8 cellular contexts compared by ENCODE assay signal in genomic region chr16:22195695-22196558, GRCh38. TPM values are rescaled to one million over a fixed set of nuclear protein-coding genes. Genes with fewer than 3 reads are reported as not detected.
DNase-seq lines count a peak whose midpoint lies in the region; ATAC-seq and TF ChIP-seq lines count a peak whose summit lies in the region.

No MANE protein-coding gene starts in this region.

- peak overlapping the region; percentile 59 for H3K9ac ChIP-seq in smooth muscle cell (ENCODE audit: low read depth)

- peak overlapping the region; percentile 68 for H2AFZ ChIP-seq in smooth muscle cell (ENCODE audit: low read depth)

- no peaks in the 10 kb centered on the region for H3K9me3 ChIP-seq in smooth muscle cell (replicated peaks; ENCODE audit: low read depth)

- peaks cover 14% of the 10 kb centered on the region for H3K4me1 ChIP-seq in smooth muscle cell (ENCODE audit: low read depth)

- peaks cover 17% of the 10 kb centered on the region for H3F3A ChIP-seq in smooth muscle cell (ENCODE audit: low read depth)

- H3K79me2 ChIP-seq in smooth muscle cell (ENCODE audit: low read depth) = no peaks in the 10 kb centered on the region

- H3K4me3 ChIP-seq in cardiac fibroblast (replicated peaks in 1 of 2; ENCODE audit: low read depth in 2 of 2, low read length in 2 of 2) = peak overlapping the region; percentile 53 to 58
- peak overlapping the region; percentile 82 for H3K4me3 ChIP-seq in smooth muscle cell

- peak; percentile 89 for DNase-seq in EL
- DNase-seq in NCI-H345 treated with DMSO at 0.1 percent for 48 hours (lab: John Stamatoyannopoulos, UW; ENCODE audit: unreplicated experiment) = peak; percentile 70
- peak; percentile 65 to 88 (median 80) for DNase-seq in activated CD4-positive, CD25-positive, alpha-beta regulatory T cell (lab: John Stamatoyannopoulos, UW)
- peak; percentile 93 for DNase-seq in cardiac fibroblast (ENCODE audit: low read depth in 2 of 2)
- DNase-seq in iris pigment epithelial cell (ENCODE audit: low read depth) = peak; percentile 84
- DNase-seq in smooth muscle cell (lab: John Stamatoyannopoulos, UW; ENCODE audit: unreplicated experiment) = peak; percentile 84

- no peaks in the 10 kb centered on the region for H3K27me3 ChIP-seq in smooth muscle cell (ENCODE audit: low read depth)

- peak overlapping the region; percentile 83 for H3K4me2 ChIP-seq in smooth muscle cell

- ATAC-seq in HG03060 (IDR thresholded peaks at IDR 0.05; ENCODE audit: low read depth, unreplicated experiment) = peak; percentile 25
- no peak for ATAC-seq in GM21576 (IDR thresholded peaks at IDR 0.05; ENCODE audit: unreplicated experiment)

- H3K36me3 ChIP-seq in smooth muscle cell (ENCODE audit: low read depth) = no peaks in the 10 kb centered on the region

- 9% methylated on average over 39 of the region's 39 CpGs for WGBS in smooth muscle cell (ENCODE audit: low lambda C conversion rate)

- H4K20me1 ChIP-seq in smooth muscle cell (ENCODE audit: low read depth) = no peaks in the 10 kb centered on the region

- peak overlapping the region; percentile 50 for H3K27ac ChIP-seq in smooth muscle cell (ENCODE audit: low read depth)

- TF ChIP-seq CTCF in cardiac fibroblast (IDR thresholded peaks at IDR 0.05; ENCODE audit: low read depth, low read length) (peak; percentile 91), smooth muscle cell (IDR thresholded peaks at IDR 0.05; ENCODE audit: borderline replicate concordance, insufficient read depth, poor library complexity, severe bottlenecking) (peak; percentile 62)

RNA-seq across cellular contexts. Expression of gene EEF2K, which starts 10.2 kb away (rescaled TPM):
- total RNA-seq in smooth muscle cell = 10.8 and 12.8 TPM in 2 replicates
- 8.7 and 10.6 TPM in 2 replicates for polyA plus RNA-seq in smooth muscle cell

RNA-seq across cellular contexts. Expression of gene SDR42E2, which starts 33.6 kb away (rescaled TPM):
- not detected in 2 replicates for total RNA-seq in smooth muscle cell
- polyA plus RNA-seq in smooth muscle cell = 0.18 and 0.26 TPM in 2 replicates
